24 cellular contexts compared by ENCODE assay signal in genomic region chr14:81341405-81342180, GRCh38. TPM values are rescaled to one million over a fixed set of nuclear protein-coding genes. Genes with fewer than 3 reads are reported as not detected.
DNase-seq lines count a peak whose midpoint lies in the region; ATAC-seq and TF ChIP-seq lines count a peak whose summit lies in the region.
"Had no signal": no experiment of that assay in that cellular context is flagged by ENCODE, and none has a peak within 500 bp of the region (broad histone marks: within the 10 kb centered on the region; RNA-seq: fewer than 3 reads in every experiment).

No MANE protein-coding gene starts in this region.

- intact Hi-C loops in left lung (cut with DNase I), result no loop called here

- H3K27me3 ChIP-seq in OCI-LY3 (ENCODE audit: low read depth, low read length) (no peaks in the 10 kb centered on the region), left lung (peaks cover 0 to 6% of the 10 kb centered on the region in 2 donors)
- H3K27me3 ChIP-seq: cardiac muscle cell, heart left ventricle, SJSA1, tibial nerve had no signal

- DNase-seq in NCI-H1105 treated with DMSO at 0.1 percent for 48 hours (lab: John Stamatoyannopoulos, UW) (peak; percentile 43), NCI-H1105 (lab: John Stamatoyannopoulos, UW) (no peak), NCI-H2029 treated with DMSO at 0.1 percent for 48 hours (lab: John Stamatoyannopoulos, UW) (peak; percentile 78), left lung (no peak), UCSD-AML1 (lab: John Stamatoyannopoulos, UW; ENCODE audit: unreplicated experiment) (no peak)
- no peak for DNase-seq in stimulated activated naive CD8-positive, alpha-beta T cell treated with anti-CD3 and anti-CD28 coated beads, Interleukin-15, Interleukin-2, amounts not matched to agents 100 U/mL and 50 U/mL, for 24 hours
- DNase-seq: 8988T; activated naive CD4-positive, alpha-beta T cell treated with anti-CD3 and anti-CD28 coated beads, Interleukin-2, amount 10 ng/mL, durations not matched to agents 7 days and 5 days; AML-193; CD8-positive, alpha-beta memory T cell; DND-41; heart left ventricle; HFFc6; naive thymus-derived CD8-positive, alpha-beta T cell; NCI-H82; retina; stimulated activated CD4-positive, alpha-beta T cell treated with anti-CD3 and anti-CD28 coated beads, Interleukin-4, amount 100 ng/mL, for 4 hours; T-helper 1 cell had no signal

- no peak overlapping the region for H2AFZ ChIP-seq in OCI-LY3 (ENCODE audit: low read depth, low read length)

- H3K79me2 ChIP-seq in OCI-LY3 (ENCODE audit: low read length), result no peaks in the 10 kb centered on the region

- H4K20me1 ChIP-seq in OCI-LY3 (ENCODE audit: insufficient read depth, low read length), result no peaks in the 10 kb centered on the region

- H3K36me3 ChIP-seq in OCI-LY3 (replicated peaks; ENCODE audit: low read depth, low read length) (no peaks in the 10 kb centered on the region), left lung (no peaks in the 10 kb centered on the region)
- H3K36me3 ChIP-seq: cardiac muscle cell, heart left ventricle, SJSA1, tibial nerve had no signal

- H3K27ac ChIP-seq in OCI-LY3 (ENCODE audit: low read length) (no peak overlapping the region), left lung (no peak overlapping the region)
- H3K27ac ChIP-seq: cardiac muscle cell, SJSA1 had no signal

- no peak overlapping the region for H3K9ac ChIP-seq in OCI-LY3 (ENCODE audit: low read length)

- TF ChIP-seq CTCF in OCI-LY3 (IDR thresholded peaks at IDR 0.05; ENCODE audit: low read depth, low read length) (no peak), left lung (IDR thresholded peaks at IDR 0.05) (no peak)

- H3K9me3 ChIP-seq in OCI-LY3 (ENCODE audit: insufficient read depth, low read length), result no peaks in the 10 kb centered on the region
- no peaks in the 10 kb centered on the region for H3K9me3 ChIP-seq in left lung
- H3K9me3 ChIP-seq: heart left ventricle, SJSA1, tibial nerve had no signal

- H3K4me3 ChIP-seq in OCI-LY3 (ENCODE audit: low read length), result no peak overlapping the region
- H3K4me3 ChIP-seq in left lung, result no peak overlapping the region
- H3K4me3 ChIP-seq: cardiac muscle cell, heart left ventricle, SJSA1, tibial nerve had no signal

- H3K4me2 ChIP-seq in OCI-LY3 (ENCODE audit: low read length), result peak overlapping the region; percentile 3; the same call in 1 of the 2 replicates

- H3K4me1 ChIP-seq in OCI-LY3 (ENCODE audit: low read length) (peaks cover 11% of the 10 kb centered on the region), left lung (peaks cover 0 to 3% of the 10 kb centered on the region in 2 donors)
- H3K4me1 ChIP-seq: SJSA1 had no signal

- peak; percentile 35 for ATAC-seq in left lung
- ATAC-seq in HG03095 (IDR thresholded peaks at IDR 0.05; ENCODE audit: unreplicated experiment), result no peak
- no peak for ATAC-seq in stimulated activated naive CD8-positive, alpha-beta T cell treated with anti-CD3 and anti-CD28 coated beads, Interleukin-15, Interleukin-2, amounts not matched to agents 100 U/mL and 50 U/mL, for 24 hours
- ATAC-seq: HepG2; naive thymus-derived CD8-positive, alpha-beta T cell had no signal

RNA-seq across cellular contexts. Expression of gene STON2, which starts 58.5 kb away (rescaled TPM):
- 10 to 100 TPM; 30.4 to 46.7 TPM for total RNA-seq in left lung
- total RNA-seq: HFFc6; naive thymus-derived CD8-positive, alpha-beta T cell had no signal

Comparison
In these comparisons a context has a peak if more than half of its experiments do, and no peak if none do; other contexts are left out.
1. DNase-seq: peak in NCI-H1105 treated with DMSO at 0.1 percent for 48 hours (single experiment) and NCI-H2029 treated with DMSO at 0.1 percent for 48 hours (single experiment); none in NCI-H1105 (single experiment), left lung (0 of 2), UCSD-AML1 (single experiment) and stimulated activated naive CD8-positive, alpha-beta T cell treated with anti-CD3 and anti-CD28 coated beads, Interleukin-15, Interleukin-2, amounts not matched to agents 100 U/mL and 50 U/mL, for 24 hours (single experiment).